In the genomic region with DNA sequence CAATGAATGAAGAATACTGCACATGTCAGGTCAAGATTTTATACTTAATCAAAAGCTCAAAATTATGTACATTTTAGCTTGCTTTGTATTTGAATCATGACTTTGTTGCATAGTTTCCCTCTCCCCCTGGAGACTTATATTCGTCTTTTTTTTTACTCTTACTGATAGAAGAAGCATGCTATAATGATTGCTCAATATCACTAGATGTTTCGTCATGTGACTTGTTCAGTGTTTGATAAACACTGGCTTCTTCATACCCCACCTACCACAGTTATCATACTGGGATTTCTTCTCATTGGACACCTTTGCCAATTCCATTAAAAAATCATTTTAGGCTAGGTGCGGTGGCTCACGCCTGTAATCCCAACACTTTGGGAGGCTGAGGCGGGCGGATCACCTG, we compare ENCODE assay signal across 22 cellular contexts.
"Had no signal": no experiment of that assay in that cellular context is flagged by ENCODE, and none has a peak within 500 bp of the region (broad histone marks: within the 10 kb centered on the region; RNA-seq: fewer than 3 reads in every experiment).

No MANE protein-coding gene starts in this region.

- DNase-seq: activated B cell treated with CpG ODN at 0.5 μM for 24 hours; activated CD4-positive, alpha-beta T cell treated with anti-CD3 and anti-CD28 coated beads, Interleukin-2, amount 50 U/mL, for 1 hour; activated CD8-positive, alpha-beta T cell treated with anti-CD3 and anti-CD28 coated beads for 36 hours; activated naive CD8-positive, alpha-beta T cell treated with anti-CD3 and anti-CD28 coated beads, Interleukin-2, amount 50 U/mL, for 24 hours; activated T-cell treated with anti-CD3 and anti-CD28 coated beads, Interleukin-2, amount 50 U/mL, for 4 hours; body of pancreas; colonic mucosa; dorsolateral prefrontal cortex; effector memory CD4-positive, alpha-beta T cell; erythroblast; foreskin keratinocyte; heart left ventricle; hypothalamus; immature natural killer cell; left lung; lower lobe of right lung; mesenchymal stem cell; naive thymus-derived CD8-positive, alpha-beta T cell; stimulated activated CD4-positive, alpha-beta T cell treated with anti-CD3 and anti-CD28 coated beads, Interleukin-2, amount 100 ng/mL, for 48 hours; stimulated activated naive CD4-positive, alpha-beta T cell treated with Interleukin-2 at 50 U/mL for 16 hours had no signal

- H3K4me3 ChIP-seq: body of pancreas, colonic mucosa, dorsolateral prefrontal cortex, heart left ventricle, left lung, lower lobe of right lung, right atrium auricular region, tibial nerve had no signal
